In the genomic region with DNA sequence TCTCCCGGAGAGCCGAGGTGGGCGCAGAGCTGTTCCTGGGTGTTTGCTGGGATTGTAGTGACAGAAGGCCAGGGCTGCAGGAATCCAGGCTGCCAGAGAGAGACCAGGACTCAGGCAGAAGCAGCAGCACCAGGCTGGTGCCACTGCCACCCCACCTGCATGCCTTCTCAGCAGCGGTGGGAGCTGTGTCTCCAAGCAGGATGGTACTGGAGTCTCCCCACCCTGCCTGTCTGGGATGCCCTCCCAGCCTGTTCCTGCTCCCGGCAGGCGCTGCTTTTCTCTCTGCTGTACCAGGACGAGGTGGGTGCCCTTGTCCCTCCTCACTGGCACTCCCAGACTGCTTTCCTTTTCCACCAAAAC, we compare ENCODE assay signal across 23 cellular contexts. TPM values are rescaled to one million over a fixed set of nuclear protein-coding genes. Genes with fewer than 3 reads are reported as not detected.
A peak's percentile ranks its signal among the peaks of the same experiment; 100 is the strongest.
DNase-seq lines count a peak whose midpoint lies in the region; ATAC-seq, FAIRE-seq and TF ChIP-seq lines count a peak whose summit lies in the region.
"Had no signal": no experiment of that assay in that cellular context is flagged by ENCODE, and none has a peak within 500 bp of the region (broad histone marks: within the 10 kb centered on the region; RNA-seq: fewer than 3 reads in every experiment).

No MANE protein-coding gene starts in this region.

- H3K27ac Mint-ChIP-seq in T-helper 1 cell treated with Interleukin-12 subunit alpha and Interleukin-12 subunit beta and Interleukin-4 antibody, amounts not matched to agents 30 μg/mL and 1 μg/mL, for 36 hours: no peak overlapping the region
- H3K27ac Mint-ChIP-seq in GM23338: no peak overlapping the region
- H3K27ac Mint-ChIP-seq: CD8-positive, alpha-beta T cell; stimulated activated naive CD8-positive, alpha-beta T cell treated with anti-CD3 and anti-CD28 coated beads, Interleukin-15, Interleukin-2, amounts not matched to agents 100 ng/mL and 50 ng/mL, for 24 hours had no signal

- H3K18ac ChIP-seq in H1 (ENCODE audit: extremely low read depth, low read length) (no peak overlapping the region), neuronal stem cell (ENCODE audit: low read length) (peak overlapping the region; percentile 84)

- H3K9ac ChIP-seq in H1 (replicated peaks in 1 of 4; ENCODE audit: extremely low read depth in 1 of 4, low read depth in 3 of 4, low read length in 3 of 4) (0 out of 7 replicates have a peak overlapping the region, but pooled peaks of 1 of the 4 experiments have one; percentile 10), neuronal stem cell (ENCODE audit: low read depth, low read length, poor library complexity) (peak overlapping the region; percentile 68)

- POLR2A ChIA-PET in H1 (lab: Charles Lee; ENCODE audit: partially characterized antibody): interaction anchor here (1.2 to 4.2 kb wide), 3 partner anchors 10 to 21 kb away, joined by 3 to 40 read pairs (median 3); a partner anchor contains a TSS

- no peaks in the 10 kb centered on the region for H3K36me3 ChIP-seq in GM23338 (ENCODE audit: insufficient read depth)
- peaks cover 0 to 4% (median 0%) of the 10 kb centered on the region in 4 experiments; a peak in 1 of 8 replicates for H3K36me3 ChIP-seq in H1 (ENCODE audit: control insufficient read depth in 2 of 4, insufficient read depth in 4 of 4, low read length in 3 of 4)
- H3K36me3 ChIP-seq in neuronal stem cell (replicated peaks in 1 of 2; ENCODE audit: control insufficient read depth in 2 of 2, insufficient read depth in 2 of 2, low read length in 2 of 2): peaks cover 0 to 4% of the 10 kb centered on the region in 2 donors
- H3K36me3 ChIP-seq: upper lobe of right lung had no signal

- H4K91ac ChIP-seq in H1 (replicated peaks; ENCODE audit: insufficient read length, low read length) (no peak overlapping the region), neuronal stem cell (ENCODE audit: low read depth, low read length, poor library complexity) (no peak overlapping the region)

- no peaks in the 10 kb centered on the region for H3K79me2 ChIP-seq in GM23338 (replicated peaks; ENCODE audit: insufficient read depth)
- H3K79me2 ChIP-seq in H1 (ENCODE audit: control insufficient read depth in 1 of 2, insufficient read depth in 2 of 2, low read length in 2 of 2): no peaks in the 10 kb centered on the region

- no peaks in the 10 kb centered on the region; the same call in 1 of the 2 replicates for H4K20me1 ChIP-seq in GM23338 (replicated peaks; ENCODE audit: insufficient read depth)
- peaks cover 0 to 3% of the 10 kb centered on the region in 2 experiments for H4K20me1 ChIP-seq in H1 (replicated peaks in 1 of 2; ENCODE audit: control insufficient read depth in 1 of 2, insufficient read depth in 2 of 2, low read length in 2 of 2)

- H2AFZ ChIP-seq in GM23338: no peak overlapping the region
- H2AFZ ChIP-seq in H1 (ENCODE audit: low read length): no peak overlapping the region
- no peak overlapping the region for H2AFZ ChIP-seq in neuronal stem cell (ENCODE audit: low read length)

- 40% methylated on average over 3 of the region's 7 CpGs; no CpG with 5 or more reads in 1 of the 2 experiments for WGBS in H1 (ENCODE audit: extremely low coverage in 1 of 2, insufficient coverage in 1 of 2, insufficient read length in 1 of 2, insufficient replicate concordance in 2 of 2, low coverage in 1 of 2, low lambda C conversion rate in 2 of 2, missing lambda C conversion rate in 1 of 2), 2 experiments
- WGBS in neuronal stem cell (ENCODE audit: extremely low coverage in 2 of 2, insufficient read length in 2 of 2, insufficient replicate concordance in 1 of 2), 2 donors: no CpG with 5 or more reads among the region's 7 CpGs

- H3K4me3 Mint-ChIP-seq in T-helper 1 cell treated with Interleukin-12 subunit alpha and Interleukin-12 subunit beta and Interleukin-4 antibody, amounts not matched to agents 30 μg/mL and 1 μg/mL, for 36 hours: peak overlapping the region; percentile 30
- peak overlapping the region; percentile 19; the same call in 1 of the 3 replicates for H3K4me3 Mint-ChIP-seq in GM23338
- H3K4me3 Mint-ChIP-seq: activated naive CD8-positive, alpha-beta T cell treated with anti-CD3 and anti-CD28 coated beads for 36 hours; CD8-positive, alpha-beta T cell had no signal

- H3K14ac ChIP-seq in H1 (ENCODE audit: insufficient read length): no peak overlapping the region
- H3K14ac ChIP-seq in neuronal stem cell (ENCODE audit: low read length): peak overlapping the region; percentile 61

- H3K27me3 ChIP-seq in GM23338 (ENCODE audit: insufficient read depth) (peaks cover 73% of the 10 kb centered on the region), H1 (replicated peaks in 1 of 4; ENCODE audit: control insufficient read depth in 3 of 4, extremely low read depth in 1 of 4, insufficient read depth in 3 of 4, low read length in 3 of 4) (peaks cover 22 to 57% (median 36%) of the 10 kb centered on the region in 4 experiments), neuronal stem cell (ENCODE audit: control insufficient read depth in 3 of 3, insufficient read depth in 3 of 3, low read depth in 1 of 3, low read length in 3 of 3) (peaks cover 0 to 3% (median 0%) of the 10 kb centered on the region in 3 experiments)
- H3K27me3 ChIP-seq: SJSA1 had no signal

- H2BK120ac ChIP-seq in H1 (replicated peaks; ENCODE audit: low read depth, low read length) (no peak overlapping the region), neuronal stem cell (ENCODE audit: low read depth, low read length) (no peak overlapping the region)

- H3K4me3 ChIP-seq in GM23338: no peak overlapping the region
- H3K4me3 ChIP-seq in H1 (ENCODE audit: extremely low read depth in 1 of 4, insufficient read depth in 2 of 4, low read depth in 3 of 4, low read length in 4 of 4): no peak overlapping the region
- H3K4me3 ChIP-seq in neuronal stem cell (ENCODE audit: low read length in 2 of 2): peak overlapping the region in 1 of 2 donors; percentile 38
- H3K4me3 ChIP-seq: A549, esophagus muscularis mucosa, SJSA1, upper lobe of right lung had no signal

- CTCF ChIA-PET in H1 (lab: Charles Lee; ENCODE audit: partially characterized antibody): interaction anchor here (1.4 to 4.5 kb wide), 4 partner anchors 10 to 22 kb away, joined by 6 to 21 read pairs (median 10); a partner anchor contains a TSS

- H3K4me1 Mint-ChIP-seq in T-helper 1 cell treated with Interleukin-12 subunit alpha and Interleukin-12 subunit beta and Interleukin-4 antibody, amounts not matched to agents 30 μg/mL and 1 μg/mL, for 36 hours (ENCODE audit: low read depth): peaks cover 10% of the 10 kb centered on the region
- peaks cover 18% of the 10 kb centered on the region for H3K4me1 Mint-ChIP-seq in GM23338

- H3K23ac ChIP-seq in H1 (ENCODE audit: insufficient read length) (no peak overlapping the region), neuronal stem cell (ENCODE audit: low read depth, low read length, poor library complexity) (peak overlapping the region; percentile 62)

- no peak overlapping the region for H2BK20ac ChIP-seq in H1 (ENCODE audit: low read length)

- H2AK5ac ChIP-seq in H1 (ENCODE audit: low read depth, low read length): no peak overlapping the region
- H2AK5ac ChIP-seq in neuronal stem cell (ENCODE audit: low read depth, low read length): peak overlapping the region; percentile 13

- TF ChIP-seq POLR2A in H1 (IDR thresholded peaks at IDR 0.05; ENCODE audit: control extremely low read depth in 1 of 2, low read depth in 2 of 2, low read length in 2 of 2): no peak

- H3K27me3 Mint-ChIP-seq in T-helper 1 cell treated with Interleukin-12 subunit alpha and Interleukin-12 subunit beta and Interleukin-4 antibody, amounts not matched to agents 30 μg/mL and 1 μg/mL, for 36 hours (ENCODE audit: low read depth): peaks cover 41% of the 10 kb centered on the region
- peaks cover 59% of the 10 kb centered on the region for H3K27me3 Mint-ChIP-seq in GM23338 (ENCODE audit: insufficient read depth, low read depth, poor library complexity)

- ATAC-seq in GM23338 (no peak), HG03025 (IDR thresholded peaks at IDR 0.05; ENCODE audit: low FRiP score, unreplicated experiment) (no peak)
- ATAC-seq: A549; CD8-positive, alpha-beta T cell had no signal

- H3K4me2 ChIP-seq in GM23338 (no peak overlapping the region), H1 (ENCODE audit: insufficient read depth in 1 of 2, low read depth in 2 of 2, low read length in 2 of 2) (no peak overlapping the region), neuronal stem cell (ENCODE audit: insufficient read depth, low read length, poor library complexity, severe bottlenecking) (no peak overlapping the region)
- H3K4me2 ChIP-seq: A549 had no signal

- H2BK15ac ChIP-seq in H1 (ENCODE audit: low read length): no peak overlapping the region
- peak overlapping the region; percentile 89 for H2BK15ac ChIP-seq in neuronal stem cell (ENCODE audit: low read length)

- TF ChIP-seq RAD21 in H1 (IDR thresholded peaks at IDR 0.05 in 1 of 2, conservative IDR thresholded peaks at IDR 0.05 in 1 of 2; ENCODE audit: low read depth in 2 of 2, low read length in 2 of 2): no peak

- FAIRE-seq in H1 (lab: Jason Lieb, UNC): no peak
- FAIRE-seq: A549 had no signal

- DNase-seq in T-helper 1 cell (no peak), GM23338 (ENCODE audit: low spot score) (no peak), H1 (ENCODE audit: low read depth in 1 of 2, low spot score in 2 of 2) (no peak), neuronal stem cell (ENCODE audit: low spot score) (no peak), MV-4-11 (lab: John Stamatoyannopoulos, UW) (no peak), activated gamma-delta T cell (lab: John Stamatoyannopoulos, UW) (no peak)
- DNase-seq: activated naive CD8-positive, alpha-beta T cell treated with anti-CD3 and anti-CD28 coated beads for 36 hours; mammary epithelial cell; NCI-H2029 treated with DMSO at 0.1 percent for 48 hours; NCI-H526; stimulated activated CD4-positive, alpha-beta T cell treated with anti-CD3 and anti-CD28 coated beads, Interleukin-15, amount 100 ng/mL, for 24 hours had no signal

- no peaks in the 10 kb centered on the region for H3K9me2 ChIP-seq in GM23338 (ENCODE audit: insufficient read depth)

- TF ChIP-seq CTCF in GM23338 (conservative IDR thresholded peaks at IDR 0.05; ENCODE audit: low read depth in 2 of 2): no peak
- TF ChIP-seq CTCF in H1 (IDR thresholded peaks at IDR 0.05; ENCODE audit: control extremely low read depth in 1 of 3, insufficient read depth in 1 of 3, low read depth in 1 of 3, low read length in 3 of 3): no peak

- H3K9me3 ChIP-seq in H1 (ENCODE audit: insufficient read depth in 2 of 2, low read depth in 1 of 2, low read length in 1 of 2): no peaks in the 10 kb centered on the region
- peaks cover 0 to 1% of the 10 kb centered on the region in 2 donors for H3K9me3 ChIP-seq in neuronal stem cell (replicated peaks in 1 of 2; ENCODE audit: control insufficient read depth in 2 of 2, insufficient read depth in 1 of 2, low read depth in 1 of 2, low read length in 2 of 2)
- H3K9me3 ChIP-seq: A549, esophagus muscularis mucosa, upper lobe of right lung had no signal

- no peak overlapping the region for H3K56ac ChIP-seq in H1 (replicated peaks; ENCODE audit: insufficient read length, low read depth, low read length)

- H2BK12ac ChIP-seq in H1 (ENCODE audit: low read depth, low read length) (0 out of 2 replicates have a peak overlapping the region, but pooled peaks have one; percentile 1), neuronal stem cell (ENCODE audit: low read length) (peak overlapping the region; percentile 76)

- H3K4me1 ChIP-seq in GM23338 (ENCODE audit: insufficient read depth) (peaks cover 8% of the 10 kb centered on the region; the same call in 1 of the 2 replicates), H1 (replicated peaks in 1 of 4; ENCODE audit: control insufficient read depth in 3 of 4, insufficient read depth in 4 of 4, low read length in 3 of 4) (peaks cover 0 to 33% (median 11%) of the 10 kb centered on the region in 4 experiments; a peak in 4 of 7 replicates), neuronal stem cell (ENCODE audit: control insufficient read depth in 2 of 2, insufficient read depth in 1 of 2, low read depth in 1 of 2, low read length in 2 of 2) (peaks cover 30 to 40% of the 10 kb centered on the region in 2 donors)

- H3K36me3 Mint-ChIP-seq in T-helper 1 cell treated with Interleukin-12 subunit alpha and Interleukin-12 subunit beta and Interleukin-4 antibody, amounts not matched to agents 30 μg/mL and 1 μg/mL, for 36 hours (ENCODE audit: low read depth): no peaks in the 10 kb centered on the region
- no peaks in the 10 kb centered on the region; the same call in 2 of the 3 replicates for H3K36me3 Mint-ChIP-seq in GM23338 (ENCODE audit: low read depth)
- H3K36me3 Mint-ChIP-seq: activated naive CD8-positive, alpha-beta T cell treated with anti-CD3 and anti-CD28 coated beads for 36 hours; CD8-positive, alpha-beta T cell had no signal

- H3K9me3 Mint-ChIP-seq in T-helper 1 cell treated with Interleukin-12 subunit alpha and Interleukin-12 subunit beta and Interleukin-4 antibody, amounts not matched to agents 30 μg/mL and 1 μg/mL, for 36 hours: no peaks in the 10 kb centered on the region
- peaks cover 2% of the 10 kb centered on the region; the same call in 1 of the 3 replicates for H3K9me3 Mint-ChIP-seq in GM23338
- H3K9me3 Mint-ChIP-seq: activated naive CD8-positive, alpha-beta T cell treated with anti-CD3 and anti-CD28 coated beads for 36 hours; CD8-positive, alpha-beta T cell; stimulated activated naive CD8-positive, alpha-beta T cell treated with anti-CD3 and anti-CD28 coated beads, Interleukin-15, Interleukin-2, amounts not matched to agents 100 ng/mL and 50 ng/mL, for 24 hours had no signal

- H3K79me1 ChIP-seq in H1 (ENCODE audit: low read depth, low read length) (no peaks in the 10 kb centered on the region), neuronal stem cell (ENCODE audit: low read depth, low read length) (peaks cover 13% of the 10 kb centered on the region)

- H2BK5ac ChIP-seq in H1 (ENCODE audit: low read depth, low read length): no peak overlapping the region
- peak overlapping the region; percentile 19 for H2BK5ac ChIP-seq in neuronal stem cell (ENCODE audit: low read length)

- H3K27ac ChIP-seq in GM23338 (ENCODE audit: low read depth): no peak overlapping the region
- H3K27ac ChIP-seq in H1 (ENCODE audit: low read depth, low read length): no peak overlapping the region
- no peak overlapping the region for H3K27ac ChIP-seq in neuronal stem cell (replicated peaks; ENCODE audit: low read length)
- H3K27ac ChIP-seq: esophagus muscularis mucosa, SJSA1, upper lobe of right lung had no signal

- H3K4ac ChIP-seq in H1 (replicated peaks; ENCODE audit: insufficient read length, low read depth, low read length) (peak overlapping the region; percentile 53), neuronal stem cell (ENCODE audit: low read length) (no peak overlapping the region)

- peaks cover 4% of the 10 kb centered on the region; the same call in 1 of the 2 replicates for H3F3A ChIP-seq in GM23338 (replicated peaks; ENCODE audit: low read depth)

- H4K8ac ChIP-seq in H1 (ENCODE audit: extremely low read depth, insufficient read depth, low read length) (no peak overlapping the region), neuronal stem cell (ENCODE audit: low read depth, low read length) (peak overlapping the region; percentile 70)

- no peak overlapping the region for H4K5ac ChIP-seq in H1 (ENCODE audit: insufficient read length, low read depth, low read length)

- no peak for TF ChIP-seq EP300 in H1 (IDR thresholded peaks at IDR 0.05; ENCODE audit: borderline replicate concordance in 1 of 2, low read depth in 2 of 2, low read length in 2 of 2)

- peaks cover 8% of the 10 kb centered on the region; the same call in 1 of the 2 replicates for H3K23me2 ChIP-seq in H1 (ENCODE audit: low read depth, low read length)

RNA-seq across cellular contexts. Expression of a gene that starts 4.5 kb away (rescaled TPM):
- total RNA-seq in GM23338 (2014; rRNA removed; shearing (Covaris generic)): 2.3 and 4.8 TPM in 2 replicates
- 6.7 and 7.9 TPM in 2 replicates for polyA plus RNA-seq in GM23338 (2016; fragmentation: Nextera tagmentation; extraction: Ambion mirVana)
- total RNA-seq in H1 (2021; fragmentation: NEBNext Ultra II Directional; extraction: Animal tissue kit (Norgen Biotek cat#: 25700)): 1.2 and 2.8 TPM in 2 replicates
- 3.5 and 12.8 TPM in 2 replicates for polyA plus RNA-seq in H1 (2011; rRNA removed)
- 8.3 TPM for polyA plus RNA-seq in H1 (2011; cell fraction: cytosol; rRNA removed)
- polyA plus RNA-seq in H1 (2011; cell fraction: nucleus; rRNA removed): 14.5 TPM
- 1.1 to 1.7 TPM (median 1.3 TPM) in 3 of 4 replicates, not detected in the other for polyA plus RNA-seq in H1 (2012, experiment 1 of 2)
- 0.43 TPM for polyA plus RNA-seq in H1 (2012, experiment 2 of 2)
- 3.8 TPM for polyA plus RNA-seq in H1 (2013, experiment 1 of 2)
- 3.2 TPM for polyA plus RNA-seq in H1 (2013, experiment 2 of 2)
- not detected in 2 replicates for polyA minus RNA-seq in H1 (2011; rRNA and poly(A)+ RNA removed)
- 4.5 TPM for polyA minus RNA-seq in H1 (2011; cell fraction: cytosol; rRNA and poly(A)+ RNA removed)
- polyA minus RNA-seq in H1 (2011; cell fraction: nucleus; rRNA and poly(A)+ RNA removed): 3.4 TPM
- 312 TPM for polyA plus RNA-seq in neuronal stem cell (2013, experiment 1 of 2)
- polyA plus RNA-seq in neuronal stem cell (2013, experiment 2 of 2): 285 TPM
- total RNA-seq: OCI-LY7 had no signal

RNA-seq across cellular contexts. Expression of a gene that starts 8.9 kb away (rescaled TPM):
- total RNA-seq in GM23338 (2014; rRNA removed; shearing (Covaris generic)): 52.9 and 65.3 TPM in 2 replicates
- 101 and 113 TPM in 2 replicates for polyA plus RNA-seq in GM23338 (2016; fragmentation: Nextera tagmentation; extraction: Ambion mirVana)
- total RNA-seq in H1 (2021; fragmentation: NEBNext Ultra II Directional; extraction: Animal tissue kit (Norgen Biotek cat#: 25700)): 27.7 and 29.3 TPM in 2 replicates
- 121 and 123 TPM in 2 replicates for polyA plus RNA-seq in H1 (2011; rRNA removed)
- polyA plus RNA-seq in H1 (2011; cell fraction: cytosol; rRNA removed): 83.6 TPM
- polyA plus RNA-seq in H1 (2011; cell fraction: nucleus; rRNA removed): 56.0 TPM
- 15.3 to 54.0 TPM (median 48.7 TPM) in 4 replicates for polyA plus RNA-seq in H1 (2012, experiment 1 of 2)
- 32.5 TPM for polyA plus RNA-seq in H1 (2012, experiment 2 of 2)
- polyA plus RNA-seq in H1 (2013, experiment 1 of 2): 35.2 TPM
- polyA plus RNA-seq in H1 (2013, experiment 2 of 2): 36.8 TPM
- 6.5 and 11.0 TPM in 2 replicates for polyA minus RNA-seq in H1 (2011; rRNA and poly(A)+ RNA removed)
- 18.9 TPM for polyA minus RNA-seq in H1 (2011; cell fraction: cytosol; rRNA and poly(A)+ RNA removed)
- 13.1 TPM for polyA minus RNA-seq in H1 (2011; cell fraction: nucleus; rRNA and poly(A)+ RNA removed)
- 44.0 TPM for polyA plus RNA-seq in neuronal stem cell (2013, experiment 1 of 2)
- 44.5 TPM for polyA plus RNA-seq in neuronal stem cell (2013, experiment 2 of 2)

RNA-seq across cellular contexts. Expression of a gene that starts 15.5 kb away (rescaled TPM):
- 144 and 185 TPM in 2 replicates for total RNA-seq in GM23338 (2014; rRNA removed; shearing (Covaris generic))
- polyA plus RNA-seq in GM23338 (2016; fragmentation: Nextera tagmentation; extraction: Ambion mirVana) (12.3 and 13.2 TPM in 2 replicates), H1 (2011; rRNA removed) (52.3 and 104 TPM in 2 replicates)
- total RNA-seq in H1 (2021; fragmentation: NEBNext Ultra II Directional; extraction: Animal tissue kit (Norgen Biotek cat#: 25700)): 155 and 162 TPM in 2 replicates
- 82.7 TPM for polyA plus RNA-seq in H1 (2011; cell fraction: cytosol; rRNA removed)
- polyA plus RNA-seq in H1 (2011; cell fraction: nucleus; rRNA removed): 556 TPM
- 93.3 to 153 TPM (median 143 TPM) in 4 replicates for polyA plus RNA-seq in H1 (2012, experiment 1 of 2)
- 95.8 TPM for polyA plus RNA-seq in H1 (2012, experiment 2 of 2)
- polyA plus RNA-seq in H1 (2013, experiment 1 of 2): 113 TPM
- 84.3 TPM for polyA plus RNA-seq in H1 (2013, experiment 2 of 2)
- 35.4 and 47.0 TPM in 2 replicates for polyA minus RNA-seq in H1 (2011; rRNA and poly(A)+ RNA removed)
- 94.9 TPM for polyA minus RNA-seq in H1 (2011; cell fraction: cytosol; rRNA and poly(A)+ RNA removed)
- polyA minus RNA-seq in H1 (2011; cell fraction: nucleus; rRNA and poly(A)+ RNA removed): 130 TPM
- 79.8 TPM for polyA plus RNA-seq in neuronal stem cell (2013, experiment 1 of 2)
- 78.9 TPM for polyA plus RNA-seq in neuronal stem cell (2013, experiment 2 of 2)

RNA-seq across cellular contexts. Expression of a gene that starts 22.5 kb away (rescaled TPM):
- not detected in 2 replicates for total RNA-seq in GM23338 (2014; rRNA removed; shearing (Covaris generic))
- polyA plus RNA-seq in GM23338 (2016; fragmentation: Nextera tagmentation; extraction: Ambion mirVana): 0.66 and 1.1 TPM in 2 replicates
- total RNA-seq in H1 (2021; fragmentation: NEBNext Ultra II Directional; extraction: Animal tissue kit (Norgen Biotek cat#: 25700)): not detected in 2 replicates
- polyA plus RNA-seq in H1 (2011; rRNA removed): not detected in 2 replicates
- polyA plus RNA-seq in H1 (2011; cell fraction: cytosol; rRNA removed): not detected
- not detected for polyA plus RNA-seq in H1 (2011; cell fraction: nucleus; rRNA removed)
- polyA plus RNA-seq in H1 (2012, experiment 1 of 2): 0.30 to 0.90 TPM (median 0.58 TPM) in 4 replicates
- polyA plus RNA-seq in H1 (2012, experiment 2 of 2): 0.20 TPM
- not detected for polyA plus RNA-seq in H1 (2013, experiment 1 of 2)
- not detected for polyA plus RNA-seq in H1 (2013, experiment 2 of 2)
- not detected in 2 replicates for polyA minus RNA-seq in H1 (2011; rRNA and poly(A)+ RNA removed)
- not detected for polyA minus RNA-seq in H1 (2011; cell fraction: cytosol; rRNA and poly(A)+ RNA removed)
- not detected for polyA minus RNA-seq in H1 (2011; cell fraction: nucleus; rRNA and poly(A)+ RNA removed)
- not detected for polyA plus RNA-seq in neuronal stem cell (2013, experiment 1 of 2)
- polyA plus RNA-seq in neuronal stem cell (2013, experiment 2 of 2): 0.01 TPM
- total RNA-seq: activated naive CD8-positive, alpha-beta T cell treated with anti-CD3 and anti-CD28 coated beads for 36 hours; glomerular endothelial cell; mammary epithelial cell; OCI-LY7 had no signal
- polyA plus RNA-seq: mammary epithelial cell, neural cell had no signal

RNA-seq across cellular contexts. Expression of a gene that starts 38.1 kb away (rescaled TPM):
- total RNA-seq in GM23338 (2014; rRNA removed; shearing (Covaris generic)): 2.2 and 3.3 TPM in 2 replicates
- polyA plus RNA-seq in GM23338 (2016; fragmentation: Nextera tagmentation; extraction: Ambion mirVana) (0.94 and 1.4 TPM in 2 replicates), H1 (2011; rRNA removed) (0.39 and 1.2 TPM in 2 replicates)
- total RNA-seq in H1 (2021; fragmentation: NEBNext Ultra II Directional; extraction: Animal tissue kit (Norgen Biotek cat#: 25700)): 1.5 TPM in 2 replicates
- polyA plus RNA-seq in H1 (2011; cell fraction: cytosol; rRNA removed): 0.65 TPM
- polyA plus RNA-seq in H1 (2011; cell fraction: nucleus; rRNA removed): 4.0 TPM
- polyA plus RNA-seq in H1 (2012, experiment 1 of 2): 0.94 to 1.3 TPM (median 1.00 TPM) in 4 replicates
- polyA plus RNA-seq in H1 (2012, experiment 2 of 2): 0.51 TPM
- polyA plus RNA-seq in H1 (2013, experiment 1 of 2): 1.1 TPM
- 1.3 TPM for polyA plus RNA-seq in H1 (2013, experiment 2 of 2)
- polyA minus RNA-seq in H1 (2011; rRNA and poly(A)+ RNA removed): 0.06 and 0.10 TPM in 2 replicates
- polyA minus RNA-seq in H1 (2011; cell fraction: cytosol; rRNA and poly(A)+ RNA removed): 0.88 TPM
- polyA minus RNA-seq in H1 (2011; cell fraction: nucleus; rRNA and poly(A)+ RNA removed): 1.3 TPM
- polyA plus RNA-seq in neuronal stem cell (2013, experiment 1 of 2): 0.07 TPM
- polyA plus RNA-seq in neuronal stem cell (2013, experiment 2 of 2): 0.03 TPM
- total RNA-seq: cardiac septum, OCI-LY7 had no signal
